In the genomic region with DNA sequence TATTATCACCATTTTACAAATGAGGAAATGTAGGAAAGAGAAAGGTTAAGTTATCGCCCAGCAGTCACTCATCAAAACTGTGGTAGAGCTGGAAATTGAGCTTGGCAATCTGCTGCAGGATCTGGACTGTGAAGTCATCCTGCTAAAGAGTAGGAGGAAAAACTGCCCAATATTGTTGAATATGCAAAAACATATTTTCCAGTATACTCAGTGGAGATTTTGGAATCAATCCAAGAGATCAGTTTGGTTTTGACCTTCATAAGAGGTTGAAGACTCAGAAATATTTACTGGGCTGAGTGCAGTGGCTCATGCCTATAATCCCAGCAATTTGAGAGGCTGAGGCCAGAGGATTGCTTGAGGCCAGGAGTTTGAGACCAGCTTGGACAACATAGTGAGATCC, we compare ENCODE assay signal across 20 cellular contexts.
"Had no signal": no experiment of that assay in that cellular context is flagged by ENCODE, and none has a peak within 500 bp of the region (broad histone marks: within the 10 kb centered on the region; RNA-seq: fewer than 3 reads in every experiment).

No MANE protein-coding gene starts in this region.

- H3K9me3 ChIP-seq: heart right ventricle, left ventricle myocardium inferior, prostate gland, right atrium auricular region, vagina had no signal

- H3K36me3 ChIP-seq: heart right ventricle, left ventricle myocardium inferior, prostate gland, right atrium auricular region, vagina had no signal

- DNase-seq: activated B cell treated with CpG ODN at 0.5 μM for 24 hours; activated CD4-positive, alpha-beta T cell treated with anti-CD3 and anti-CD28 coated beads, Interleukin-2, amount 10 ng/mL, durations not matched to agents 7 days and 5 days; activated CD8-positive, alpha-beta memory T cell treated with anti-CD3 and anti-CD28 coated beads, Interleukin-2, amount 50 U/mL, for 4 hours; activated CD8-positive, alpha-beta T cell treated with anti-CD3 and anti-CD28 coated beads, Interleukin-2, amount 10 ng/mL, durations not matched to agents 7 days and 5 days; activated naive CD4-positive, alpha-beta T cell treated with anti-CD3 and anti-CD28 coated beads, Interleukin-2, amount 10 ng/mL, durations not matched to agents 7 days and 5 days; activated T-cell treated with anti-CD3 and anti-CD28 coated beads, Interleukin-2, amount 50 U/mL, for 4 hours; effector memory CD8-positive, alpha-beta T cell; heart right ventricle; kidney glomerular epithelial cell; left ventricle myocardium inferior; stimulated activated CD4-positive, alpha-beta T cell treated with anti-CD3 and anti-CD28 coated beads, Interleukin-15, amount 100 ng/mL, for 24 hours; stimulated activated CD4-positive, alpha-beta T cell treated with anti-CD3 and anti-CD28 coated beads, Interleukin-2, amount 100 ng/mL, for 48 hours; stimulated activated naive CD8-positive, alpha-beta T cell treated with anti-CD3 and anti-CD28 coated beads, Interleukin-15, amount 100 ng/mL, for 72 hours; T-helper 1 cell; T-helper 9 cell; trophoblast cell had no signal

- H3K27me3 ChIP-seq: heart right ventricle, right atrium auricular region, vagina had no signal

- H3K4me1 ChIP-seq: heart right ventricle, prostate gland, right atrium auricular region, vagina had no signal

- H3K27ac ChIP-seq: heart right ventricle, left ventricle myocardium inferior, prostate gland, right atrium auricular region, skin epidermis, vagina had no signal

- ATAC-seq: activated CD8-positive, alpha-beta T cell treated with anti-CD3 and anti-CD28 coated beads, Interleukin-2, amount 10 ng/mL, durations not matched to agents 7 days and 5 days; activated T-cell treated with anti-CD3 and anti-CD28 coated beads, Interleukin-2, amount 50 U/mL, for 4 hours; effector memory CD8-positive, alpha-beta T cell; heart right ventricle; stimulated activated naive CD8-positive, alpha-beta T cell treated with anti-CD3 and anti-CD28 coated beads, Interleukin-15, amount 100 ng/mL, for 72 hours had no signal

- H3K4me3 ChIP-seq: heart right ventricle, left ventricle myocardium inferior, prostate gland, right atrium auricular region, skin epidermis, vagina had no signal
